1 cellular context compared by ENCODE assay signal in the genomic region with DNA sequence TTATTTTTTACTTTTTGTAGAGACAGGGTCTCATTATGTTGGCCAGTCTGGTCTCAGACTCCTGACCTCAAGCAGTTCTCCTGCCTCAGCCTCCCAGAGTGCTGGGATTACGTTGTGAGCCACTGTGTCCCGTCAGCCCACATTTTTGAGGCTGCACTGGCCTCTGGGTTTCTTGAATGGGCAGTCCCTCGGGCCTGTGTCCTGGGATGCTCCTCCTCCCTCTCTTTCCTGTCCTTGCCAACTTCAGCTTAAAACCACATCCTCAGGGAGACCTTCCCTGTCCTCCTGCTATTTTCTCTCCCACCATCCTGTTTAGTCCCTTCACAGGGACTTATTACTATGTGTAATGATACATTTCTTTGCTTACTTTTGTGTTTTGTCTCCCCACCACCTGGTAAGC.
TF ChIP-seq lines count a peak whose summit lies in the region.

No MANE protein-coding gene starts in this region.

TF ChIP-seq in GM12891, 5 proteins besides CTCF, POLR2A, EP300 and RAD21:
- no peak for TF ChIP-seq POLR2AphosphoS5 (IDR thresholded peaks at IDR 0.05; ENCODE audit: low read depth, low read length)
- no peak for TF ChIP-seq TAF1 (IDR thresholded peaks at IDR 0.05; ENCODE audit: low read depth, low read length)
- TF ChIP-seq PAX5 (IDR thresholded peaks at IDR 0.05; ENCODE audit: insufficient read depth, low read length, severe bottlenecking) = no peak
- no peak for TF ChIP-seq POU2F2 (IDR thresholded peaks at IDR 0.05; ENCODE audit: low read depth, low read length)
- no peak for TF ChIP-seq SPI1 (IDR thresholded peaks at IDR 0.05; ENCODE audit: low read depth, low read length)
